12 cellular contexts compared by ENCODE assay signal in the genomic region with DNA sequence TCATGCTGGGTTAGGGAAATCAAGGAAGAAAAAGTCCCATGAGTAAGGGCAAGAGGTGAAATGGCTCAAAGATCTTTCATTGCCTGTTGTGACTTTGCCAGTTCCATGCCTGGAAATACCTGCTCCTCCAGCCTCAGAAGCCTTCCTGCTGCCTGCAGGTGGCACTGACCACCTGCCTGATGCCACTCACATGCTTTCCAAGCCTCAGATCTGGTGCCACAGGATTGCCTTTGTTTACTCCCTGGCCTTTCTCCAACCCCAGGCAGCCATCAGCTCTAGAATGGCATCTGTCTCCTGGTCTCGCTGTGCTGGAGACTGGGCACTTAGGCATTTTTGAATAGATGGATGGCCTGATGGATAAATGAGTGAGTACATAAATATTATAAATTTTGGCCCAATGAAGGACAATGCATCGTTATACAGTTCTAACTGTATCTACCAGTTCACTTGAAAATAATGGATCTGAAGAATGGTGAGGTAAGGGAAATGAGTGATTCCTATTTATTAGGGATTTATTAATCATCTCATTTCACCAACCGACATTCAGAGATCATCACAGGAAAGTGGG.
DNase-seq lines count a peak whose midpoint lies in the region; ATAC-seq, FAIRE-seq and TF ChIP-seq lines count a peak whose summit lies in the region.
"Had no signal": no experiment of that assay in that cellular context is flagged by ENCODE, and none has a peak within 500 bp of the region (broad histone marks: within the 10 kb centered on the region; RNA-seq: fewer than 3 reads in every experiment).

No MANE protein-coding gene starts in this region.

- H3K27me3 ChIP-seq in stomach: no peaks in the 10 kb centered on the region
- H3K27me3 ChIP-seq in gastrocnemius medialis: no peaks in the 10 kb centered on the region
- H3K27me3 ChIP-seq: spleen had no signal

- H3K36me3 ChIP-seq in stomach (no peaks in the 10 kb centered on the region), gastrocnemius medialis (no peaks in the 10 kb centered on the region)
- H3K36me3 ChIP-seq: spleen had no signal

- intact Hi-C loops in stomach (cut with DNase I; ENCODE audit: low total_unique reads): loop anchor here (5.0 kb wide), 1 partner anchor 258 kb away; no protein-coding TSS in a partner anchor
- intact Hi-C loops in gastrocnemius medialis (cut with DNase I; ENCODE audit: low total_unique reads): loop anchor here (5.0 kb wide), 1 partner anchor 33 kb away; no protein-coding TSS in a partner anchor

- H3K4me3 ChIP-seq in stomach (no peak overlapping the region), gastrocnemius medialis (no peak overlapping the region)
- H3K4me3 ChIP-seq: spleen had no signal

- TF ChIP-seq POLR2A in stomach (IDR thresholded peaks at IDR 0.05) (no peak), gastrocnemius medialis (IDR thresholded peaks at IDR 0.05) (no peak)

- peak; percentile 93 for ATAC-seq in esophagus mucosa
- ATAC-seq in HG03521 (IDR thresholded peaks at IDR 0.05; ENCODE audit: unreplicated experiment): no peak
- no peak for ATAC-seq in gastrocnemius medialis

- H3K9me3 ChIP-seq in stomach: peaks cover 0 to 8% (median 3%) of the 10 kb centered on the region in 4 donors
- no peaks in the 10 kb centered on the region for H3K9me3 ChIP-seq in gastrocnemius medialis

- H3K4me1 ChIP-seq in stomach: no peaks in the 10 kb centered on the region
- no peaks in the 10 kb centered on the region for H3K4me1 ChIP-seq in gastrocnemius medialis
- H3K4me1 ChIP-seq: spleen had no signal

- TF ChIP-seq CTCF in stomach (IDR thresholded peaks at IDR 0.05): peak in 1 of 7 experiments; percentile 49
- TF ChIP-seq CTCF in gastrocnemius medialis (IDR thresholded peaks at IDR 0.05 in 4 of 5, conservative IDR thresholded peaks at IDR 0.05 in 1 of 5): no peak

- DNase-seq in NCI-H1105 treated with DMSO at 0.1 percent for 48 hours (lab: John Stamatoyannopoulos, UW): peak; percentile 30
- no peak for DNase-seq in NCI-H1105 (lab: John Stamatoyannopoulos, UW)
- peak; percentile 22 for DNase-seq in NCI-H526 treated with DMSO at 0.1 percent for 48 hours (lab: John Stamatoyannopoulos, UW)
- peak; percentile 49 for DNase-seq in stomach
- DNase-seq in GM19239 (ENCODE audit: insufficient read length, low spot score): no peak
- no peak for DNase-seq in gastrocnemius medialis
- DNase-seq: 8988T; activated T-cell treated with anti-CD3 and anti-CD28 coated beads, Interleukin-2, amount 50 U/mL, for 24 hours; KBM-7; spleen had no signal

- no peak for FAIRE-seq in GM19239 (lab: Jason Lieb, UNC)

- in situ Hi-C loops in gastrocnemius medialis (cut with MboI; ENCODE audit: low sequenced_read_pairs in 4 of 4): no loop called here

- H3K27ac ChIP-seq in stomach: no peak overlapping the region
- peak overlapping the region in 2 of 4 donors; percentile 18 to 26 for H3K27ac ChIP-seq in gastrocnemius medialis
- H3K27ac ChIP-seq: spleen had no signal

- TF ChIP-seq EP300 in stomach (IDR thresholded peaks at IDR 0.05): no peak

- WGBS in stomach, 5 donors: 64 to 76% (median 72%) methylated on average over 3 of the region's 3 CpGs

Comparison
In these comparisons a context has a peak if more than half of its experiments do, and no peak if none do; other contexts are left out.
1. DNase-seq: peak in NCI-H1105 treated with DMSO at 0.1 percent for 48 hours (single experiment), NCI-H526 treated with DMSO at 0.1 percent for 48 hours (single experiment) and stomach (single experiment); none in NCI-H1105 (single experiment), GM19239 (single experiment) and gastrocnemius medialis (0 of 2).